ENCODE assay signal across 8 cellular contexts in the genomic region with DNA sequence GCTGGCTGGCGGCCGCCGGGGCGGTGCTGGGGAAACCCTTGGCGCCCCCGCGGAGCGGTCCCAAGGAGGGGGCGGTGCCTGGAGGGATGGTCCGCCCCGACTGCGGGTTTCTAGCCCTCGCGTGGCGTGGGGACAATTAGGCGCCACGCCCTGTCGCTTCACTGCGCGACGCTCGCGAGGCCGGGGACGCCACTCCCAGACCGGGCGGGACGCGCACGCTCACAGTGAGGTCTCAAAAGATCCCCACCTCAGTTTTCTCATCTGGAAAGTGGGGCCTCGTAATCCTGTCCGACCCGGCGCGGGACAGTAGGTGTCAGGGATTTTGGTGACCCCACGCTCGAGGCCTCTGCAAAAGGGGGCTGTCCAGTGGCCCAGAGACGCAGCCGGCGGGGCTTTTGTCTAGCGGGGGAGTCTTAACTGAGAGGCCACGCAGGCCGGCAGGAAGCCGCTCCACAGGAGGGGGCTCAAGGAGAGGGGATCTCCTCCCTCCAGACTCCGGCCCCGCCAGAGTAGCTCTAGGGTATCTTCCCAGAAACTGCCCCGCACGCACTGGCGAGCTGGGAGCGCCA. TPM values are rescaled to one million over a fixed set of nuclear protein-coding genes. Genes with fewer than 3 reads are reported as not detected.
DNase-seq lines count a peak whose midpoint lies in the region; ATAC-seq and TF ChIP-seq lines count a peak whose summit lies in the region.

No MANE protein-coding gene starts in this region.

- DNase-seq in NK-92 (lab: John Stamatoyannopoulos, UW; ENCODE audit: unreplicated experiment) (peak; percentile 55), endothelial cell (ENCODE audit: low spot score) (no peak), mucosa of gallbladder (ENCODE audit: low spot score) (peak; percentile 81)
- DNase-seq in activated CD8-positive, alpha-beta memory T cell treated with anti-CD3 and anti-CD28 coated beads, Interleukin-2, amount 10 ng/mL, durations not matched to agents 7 days and 5 days = peak; percentile 91
- peak; percentile 74 to 82 for DNase-seq in stimulated activated CD8-positive, alpha-beta memory T cell treated with anti-CD3 and anti-CD28 coated beads, Interleukin-4, amount 100 ng/mL, for 4 hours (ENCODE audit: low read depth in 2 of 2, low spot score in 1 of 2)

- no peaks in the 10 kb centered on the region for H3K9me3 Mint-ChIP-seq in activated CD8-positive, alpha-beta memory T cell treated with anti-CD3 and anti-CD28 coated beads, Interleukin-2, amount 10 ng/mL, durations not matched to agents 7 days and 5 days (ENCODE audit: low read depth)
- no peaks in the 10 kb centered on the region for H3K9me3 Mint-ChIP-seq in endothelial cell (ENCODE audit: unreplicated experiment)

- peak overlapping the region; percentile 97 for H3K27ac Mint-ChIP-seq in activated CD8-positive, alpha-beta memory T cell treated with anti-CD3 and anti-CD28 coated beads, Interleukin-2, amount 10 ng/mL, durations not matched to agents 7 days and 5 days
- H3K27ac Mint-ChIP-seq in endothelial cell (ENCODE audit: unreplicated experiment) = peak overlapping the region; percentile 85

- H3K27ac ChIP-seq in 22Rv1 = peak overlapping the region; percentile 96

- peak overlapping the region; percentile 92 for H3K4me3 Mint-ChIP-seq in activated CD8-positive, alpha-beta memory T cell treated with anti-CD3 and anti-CD28 coated beads, Interleukin-2, amount 10 ng/mL, durations not matched to agents 7 days and 5 days
- peak overlapping the region; percentile 94 for H3K4me3 Mint-ChIP-seq in endothelial cell (ENCODE audit: unreplicated experiment)

- CTCF ChIA-PET in activated CD8-positive, alpha-beta memory T cell treated with anti-CD3 and anti-CD28 coated beads, Interleukin-2, amount 10 ng/mL, durations not matched to agents 7 days and 5 days (lab: Charles Lee) = interaction anchor here (0.8 to 13.1 kb wide), 12 partner anchors 8 to 241 kb away, joined by 3 to 172 read pairs (median 4); a partner anchor contains a TSS

- TF ChIP-seq CTCF in 22Rv1 (IDR thresholded peaks at IDR 0.05) (no peak), endothelial cell (IDR thresholded peaks at IDR 0.05; ENCODE audit: unreplicated experiment) (no peak)

- peaks cover 20% of the 10 kb centered on the region for H3K36me3 Mint-ChIP-seq in activated CD8-positive, alpha-beta memory T cell treated with anti-CD3 and anti-CD28 coated beads, Interleukin-2, amount 10 ng/mL, durations not matched to agents 7 days and 5 days
- peaks cover 15% of the 10 kb centered on the region for H3K36me3 Mint-ChIP-seq in endothelial cell (ENCODE audit: low read depth, unreplicated experiment)

- ATAC-seq in GM18519 (IDR thresholded peaks at IDR 0.05; ENCODE audit: low FRiP score, unreplicated experiment) = peak; percentile 28
- ATAC-seq in HG03060 (IDR thresholded peaks at IDR 0.05; ENCODE audit: low read depth, unreplicated experiment) = peak; percentile 27
- ATAC-seq in activated CD8-positive, alpha-beta memory T cell treated with anti-CD3 and anti-CD28 coated beads, Interleukin-2, amount 10 ng/mL, durations not matched to agents 7 days and 5 days = peak; percentile 63

- H3K4me1 Mint-ChIP-seq in activated CD8-positive, alpha-beta memory T cell treated with anti-CD3 and anti-CD28 coated beads, Interleukin-2, amount 10 ng/mL, durations not matched to agents 7 days and 5 days = peaks cover 31% of the 10 kb centered on the region
- H3K4me1 Mint-ChIP-seq in endothelial cell (ENCODE audit: unreplicated experiment) = peaks cover 29% of the 10 kb centered on the region

- no peaks in the 10 kb centered on the region for H3K27me3 Mint-ChIP-seq in activated CD8-positive, alpha-beta memory T cell treated with anti-CD3 and anti-CD28 coated beads, Interleukin-2, amount 10 ng/mL, durations not matched to agents 7 days and 5 days
- H3K27me3 Mint-ChIP-seq in endothelial cell (ENCODE audit: unreplicated experiment) = peaks cover 23% of the 10 kb centered on the region

RNA-seq across cellular contexts. Expression of a gene that starts 0.8 kb away (rescaled TPM):
- 100 to 1,000 TPM; 120 to 140 TPM for total RNA-seq in activated CD8-positive, alpha-beta memory T cell treated with anti-CD3 and anti-CD28 coated beads, Interleukin-2, amount 10 ng/mL, durations not matched to agents 7 days and 5 days
- total RNA-seq in endothelial cell (ENCODE audit: unreplicated experiment) (81.7 TPM), mucosa of gallbladder (95.0 TPM)
